In genomic region chr11:57711414-57712255, GRCh38 we compare ENCODE assay signal across 8 cellular contexts. TPM values are rescaled to one million over a fixed set of nuclear protein-coding genes. Genes with fewer than 3 reads are reported as not detected.
DNase-seq lines count a peak whose midpoint lies in the region; ATAC-seq, FAIRE-seq and TF ChIP-seq lines count a peak whose summit lies in the region.

TSS of gene MED19 (minus strand) at chr11:57712215. CDS start at chr11:57712179, 36 bp downstream.

- ATAC-seq in GM18861 (IDR thresholded peaks at IDR 0.05; ENCODE audit: unreplicated experiment) (peak; percentile 22), HG03103 (IDR thresholded peaks at IDR 0.05; ENCODE audit: low read depth, unreplicated experiment) (peak; percentile 41)

- H3K4me1 ChIP-seq in kidney (ENCODE audit: control insufficient read depth in 1 of 2, insufficient read depth in 1 of 2, low read depth in 1 of 2, low read length in 2 of 2): peaks cover 0 to 17% of the 10 kb centered on the region in 2 donors

- H3K36me3 ChIP-seq in kidney (ENCODE audit: control insufficient read depth in 1 of 2, insufficient read depth in 2 of 2, low read length in 2 of 2): no peaks in the 10 kb centered on the region

- peak; percentile 68 for DNase-seq in NCI-H2171 (lab: John Stamatoyannopoulos, UW)
- peak in 51 of 61 donors; percentile 20 to 92 (median 79) for DNase-seq in caudate nucleus (lab: John Stamatoyannopoulos, UW)
- DNase-seq in kidney: peak; percentile 95
- peak; percentile 83 for DNase-seq in stimulated activated CD4-positive, alpha-beta T cell treated with anti-CD3 and anti-CD28 coated beads, Interleukin-15, amount 100 ng/mL, for 24 hours

- peak within 1 kb of the TSS; percentile 62 to 95 for H3K9ac ChIP-seq in kidney (ENCODE audit: low read length in 2 of 2)

- FAIRE-seq in kidney (lab: Jason Lieb, UNC): no peak

- TF ChIP-seq CTCF in 22Rv1 (IDR thresholded peaks at IDR 0.05) (no peak), WI38 (IDR thresholded peaks at IDR 0.05; ENCODE audit: low read depth, low read length) (no peak), kidney (IDR thresholded peaks at IDR 0.05; ENCODE audit: borderline replicate concordance, extremely low read depth, insufficient read depth) (no peak)

- no peaks in the 10 kb centered on the region for H3K9me3 ChIP-seq in kidney (ENCODE audit: control insufficient read depth in 1 of 2, low read length in 2 of 2)

- H3K4me3 ChIP-seq in WI38 (ENCODE audit: low read depth, low read length): peak within 1 kb of the TSS; percentile 100
- H3K4me3 ChIP-seq in kidney (ENCODE audit: low read length in 2 of 2): peak within 1 kb of the TSS; percentile 83 to 99

- H3K27ac ChIP-seq in 22Rv1 (peak within 1 kb of the TSS; percentile 94), caudate nucleus (ENCODE audit: low read depth, low read length) (peak within 1 kb of the TSS; percentile 91), kidney (ENCODE audit: low read depth in 2 of 2, low read length in 2 of 2) (peak within 1 kb of the TSS; percentile 56 to 90)

- intact Hi-C loops in kidney (cut with DNase I): no loop called here

RNA-seq across cellular contexts. Expression of gene MED19, which starts in this region (rescaled TPM):
- 15.2 TPM for total RNA-seq in kidney
- polyA plus RNA-seq in kidney (ENCODE audit: insufficient read depth, low read depth, low replicate concordance): 26.1 TPM

Comparison
In these comparisons a context has a peak if more than half of its experiments do, and no peak if none do; other contexts are left out.
1. Peak in every context shown above with its lines: DNase-seq, ATAC-seq, H3K4me3 ChIP-seq and H3K27ac ChIP-seq.